Comparison of ENCODE assay signal across 18 cellular contexts in genomic region chr10:15391491-15391890, GRCh38. TPM values are rescaled to one million over a fixed set of nuclear protein-coding genes. Genes with fewer than 3 reads are reported as not detected.
DNase-seq lines count a peak whose midpoint lies in the region; ATAC-seq and TF ChIP-seq lines count a peak whose summit lies in the region.
"Had no signal": no experiment of that assay in that cellular context is flagged by ENCODE, and none has a peak within 500 bp of the region (broad histone marks: within the 10 kb centered on the region; RNA-seq: fewer than 3 reads in every experiment).

No MANE protein-coding gene starts in this region.

- CTCF ChIA-PET in naive thymus-derived CD4-positive, alpha-beta T cell (lab: Charles Lee) = no interaction called here

- intact Hi-C loops in left colon (cut with DNase I, micrococcal nuclease) = no loop called here
- intact Hi-C loops in mucosa of descending colon (cut with DNase I, micrococcal nuclease) = no loop called here
- intact Hi-C loops in psoas muscle (cut with DNase I) = no loop called here
- intact Hi-C loops in naive thymus-derived CD4-positive, alpha-beta T cell (cut with micrococcal nuclease) = no loop called here

- no peak overlapping the region for H3K4me3 ChIP-seq in mucosa of descending colon
- H3K4me3 ChIP-seq in psoas muscle = no peak overlapping the region
- no peak overlapping the region for H3K4me3 ChIP-seq in naive thymus-derived CD4-positive, alpha-beta T cell (ENCODE audit: low read length)
- H3K4me3 ChIP-seq: A549; BLaER1 treated with 17β-estradiol and CSF1 and Interleukin-3, amounts not matched to agents 10 nM and 100 nM had no signal

- H3K27ac ChIP-seq in psoas muscle = no peak overlapping the region
- H3K27ac ChIP-seq in naive thymus-derived CD4-positive, alpha-beta T cell (ENCODE audit: low read depth, low read length) = no peak overlapping the region
- H3K27ac ChIP-seq: 22Rv1; A549; BLaER1 treated with 17β-estradiol and CSF1 and Interleukin-3, amounts not matched to agents 10 nM and 100 nM; C4-2B had no signal

- H3K4me3 Mint-ChIP-seq in naive thymus-derived CD4-positive, alpha-beta T cell = no peak overlapping the region
- H3K4me3 Mint-ChIP-seq: B cell; CD4-positive, alpha-beta T cell; CD8-positive, alpha-beta T cell had no signal

- ATAC-seq in left colon (peak; percentile 82), mucosa of descending colon (peak; percentile 80), psoas muscle (no peak)
- ATAC-seq in naive thymus-derived CD4-positive, alpha-beta T cell = no peak
- ATAC-seq: A549; CD8-positive, alpha-beta T cell had no signal

- 72 to 80% (median 74%) methylated on average over 5 of the region's 5 CpGs for WGBS in psoas muscle, 3 donors

- H3K36me3 Mint-ChIP-seq in naive thymus-derived CD4-positive, alpha-beta T cell = no peaks in the 10 kb centered on the region
- H3K36me3 Mint-ChIP-seq: CD8-positive, alpha-beta T cell had no signal

- H3K4me1 ChIP-seq in mucosa of descending colon (ENCODE audit: low read depth) (peaks cover 6% of the 10 kb centered on the region), psoas muscle (no peaks in the 10 kb centered on the region)
- H3K4me1 ChIP-seq in naive thymus-derived CD4-positive, alpha-beta T cell (ENCODE audit: control insufficient read depth in 2 of 2, insufficient read depth in 2 of 2, low read length in 2 of 2) = no peaks in the 10 kb centered on the region
- H3K4me1 ChIP-seq: A549, Caco-2 had no signal

- H3K9me3 Mint-ChIP-seq in naive thymus-derived CD4-positive, alpha-beta T cell = no peaks in the 10 kb centered on the region
- H3K9me3 Mint-ChIP-seq: CD4-positive, alpha-beta T cell; CD8-positive, alpha-beta T cell had no signal

- DNase-seq in NCI-H748 (lab: John Stamatoyannopoulos, UW; ENCODE audit: unreplicated experiment) (peak; percentile 9), NCI-H748 treated with DMSO at 0.1 percent for 48 hours (lab: John Stamatoyannopoulos, UW) (no peak), left colon (no peak), mucosa of descending colon (no peak), psoas muscle (no peak)
- no peak for DNase-seq in naive thymus-derived CD4-positive, alpha-beta T cell
- DNase-seq: AML-193; Caco-2; Calu3; CD4-positive, alpha-beta T cell; CD8-positive, alpha-beta T cell; DMS79 treated with DMSO at 0.1 percent for 48 hours; GF-D8 had no signal

- no peaks in the 10 kb centered on the region for H3K4me1 Mint-ChIP-seq in naive thymus-derived CD4-positive, alpha-beta T cell
- H3K4me1 Mint-ChIP-seq: B cell had no signal

- POLR2A ChIA-PET in naive thymus-derived CD4-positive, alpha-beta T cell (lab: Charles Lee) = no interaction called here

- H3K9me3 ChIP-seq in mucosa of descending colon (no peaks in the 10 kb centered on the region), psoas muscle (no peaks in the 10 kb centered on the region)
- H3K9me3 ChIP-seq in naive thymus-derived CD4-positive, alpha-beta T cell (ENCODE audit: control insufficient read depth in 2 of 3, low read length in 3 of 3) = no peaks in the 10 kb centered on the region
- H3K9me3 ChIP-seq: A549; BLaER1 treated with 17β-estradiol and CSF1 and Interleukin-3, amounts not matched to agents 10 nM and 100 nM; Caco-2 had no signal

- H3K36me3 ChIP-seq in mucosa of descending colon (ENCODE audit: low read depth) (no peaks in the 10 kb centered on the region), psoas muscle (ENCODE audit: insufficient read depth in 1 of 2, low read depth in 1 of 2) (no peaks in the 10 kb centered on the region)
- no peaks in the 10 kb centered on the region for H3K36me3 ChIP-seq in naive thymus-derived CD4-positive, alpha-beta T cell (ENCODE audit: control insufficient read depth in 2 of 3, insufficient read depth in 3 of 3, low read length in 3 of 3)
- H3K36me3 ChIP-seq: BLaER1 treated with 17β-estradiol and CSF1 and Interleukin-3, amounts not matched to agents 10 nM and 100 nM had no signal

- TF ChIP-seq CTCF in mucosa of descending colon (IDR thresholded peaks at IDR 0.05) = no peak
- no peak for TF ChIP-seq CTCF in psoas muscle (IDR thresholded peaks at IDR 0.05)

- peaks cover 0 to 2% (median 0%) of the 10 kb centered on the region in 3 donors for H3K27me3 ChIP-seq in psoas muscle (ENCODE audit: insufficient read depth in 3 of 3, low read length in 2 of 3)
- H3K27me3 ChIP-seq in naive thymus-derived CD4-positive, alpha-beta T cell (ENCODE audit: control insufficient read depth in 2 of 2, insufficient read depth in 2 of 2, low read length in 2 of 2) = no peaks in the 10 kb centered on the region
- H3K27me3 ChIP-seq: BLaER1 treated with 17β-estradiol and CSF1 and Interleukin-3, amounts not matched to agents 10 nM and 100 nM had no signal

- H3K27me3 Mint-ChIP-seq in naive thymus-derived CD4-positive, alpha-beta T cell = peaks cover 0 to 15% (median 8%) of the 10 kb centered on the region in 5 donors

- no peak overlapping the region for H3K27ac Mint-ChIP-seq in naive thymus-derived CD4-positive, alpha-beta T cell
- H3K27ac Mint-ChIP-seq: B cell; CD4-positive, alpha-beta T cell; CD8-positive, alpha-beta T cell had no signal

RNA-seq across cellular contexts. Expression of gene FAM171A1, which starts 20.4 kb away (rescaled TPM):
- total RNA-seq in left colon (10 to 100 TPM; 53.5 to 60.5 TPM), mucosa of descending colon (10 to 100 TPM; 33.7 to 60.7 (median 50.4) TPM), psoas muscle (10 to 100 TPM in 1 of 4 donors, 1 to 10 TPM in 3; 3.9 to 10.5 (median 5.9) TPM)
- polyA plus RNA-seq in psoas muscle = 1 to 10 TPM; 4.4 to 6.5 (median 4.5) TPM
- total RNA-seq in naive thymus-derived CD4-positive, alpha-beta T cell = 1 to 10 TPM; 3.2 to 8.0 (median 4.9) TPM
- polyA plus RNA-seq in naive thymus-derived CD4-positive, alpha-beta T cell = 10 to 100 TPM; 13.7 to 14.5 TPM
- total RNA-seq: B cell had no signal

Comparison
In these comparisons a context has a peak if more than half of its experiments do, and no peak if none do; other contexts are left out.
1. ATAC-seq: peak in left colon (single experiment) and mucosa of descending colon (single experiment); none in psoas muscle (0 of 4) and naive thymus-derived CD4-positive, alpha-beta T cell (single experiment).